ENCODE assay signal across 1 cellular context in the genomic region with DNA sequence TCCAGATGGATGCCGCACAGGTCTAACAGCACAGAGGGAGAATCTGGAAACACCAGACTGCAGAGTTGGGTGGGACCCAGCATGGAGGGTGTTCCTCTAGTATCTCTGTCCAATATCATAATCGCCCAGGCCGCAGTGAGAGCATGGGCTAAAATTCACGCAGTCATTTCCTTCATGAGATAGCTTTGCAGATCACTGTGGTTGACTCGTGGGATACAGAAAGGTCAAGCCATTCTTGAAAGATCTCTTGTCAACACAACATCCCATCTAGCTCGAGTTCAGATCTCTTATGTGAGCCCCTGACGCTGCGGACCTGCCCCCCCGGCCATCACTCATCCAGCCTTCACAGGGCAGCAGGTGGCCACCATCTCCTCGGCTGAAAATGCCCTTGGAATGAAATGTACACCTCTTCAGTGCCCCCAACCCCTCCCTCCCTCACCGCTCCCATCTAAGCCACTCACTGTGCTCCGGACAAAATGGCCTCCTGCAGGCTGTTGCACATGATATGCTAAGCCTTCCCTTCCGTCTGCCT.
TF ChIP-seq lines count a peak whose summit lies in the region.

No MANE protein-coding gene starts in this region.

TF ChIP-seq in H1, 55 proteins besides CTCF, POLR2A, EP300 and RAD21:
- TF ChIP-seq RFX5 (IDR thresholded peaks at IDR 0.05; ENCODE audit: borderline replicate concordance, low read depth, low read length), result no peak
- no peak for TF ChIP-seq CBX5 (IDR thresholded peaks at IDR 0.05; ENCODE audit: low read depth, low read length)
- TF ChIP-seq SIN3A (conservative IDR thresholded peaks at IDR 0.05 in 1 of 2, IDR thresholded peaks at IDR 0.05 in 1 of 2; ENCODE audit: low read depth in 1 of 2, low read length in 2 of 2), result no peak
- TF ChIP-seq RBBP5 (IDR thresholded peaks at IDR 0.05; ENCODE audit: borderline replicate concordance, low read depth, low read length), result no peak
- no peak for TF ChIP-seq JUND (IDR thresholded peaks at IDR 0.05; ENCODE audit: low read length)
- TF ChIP-seq SAP30 (IDR thresholded peaks at IDR 0.05; ENCODE audit: insufficient read depth, insufficient replicate concordance, low read length), result no peak
- TF ChIP-seq, protein P1, sequence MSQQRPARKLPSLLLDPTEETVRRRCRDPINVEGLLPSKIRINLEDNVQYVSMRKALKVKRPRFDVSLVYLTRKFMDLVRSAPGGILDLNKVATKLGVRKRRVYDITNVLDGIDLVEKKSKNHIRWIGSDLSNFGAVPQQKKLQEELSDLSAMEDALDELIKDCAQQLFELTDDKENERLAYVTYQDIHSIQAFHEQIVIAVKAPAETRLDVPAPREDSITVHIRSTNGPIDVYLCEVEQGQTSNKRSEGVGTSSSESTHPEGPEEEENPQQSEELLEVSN (IDR thresholded peaks at IDR 0.05), result no peak
- no peak for TF ChIP-seq SIRT6 (IDR thresholded peaks at IDR 0.05; ENCODE audit: low read length)
- TF ChIP-seq HDAC2 (IDR thresholded peaks at IDR 0.05; ENCODE audit: borderline replicate concordance in 1 of 2, low read depth in 2 of 2, low read length in 2 of 2), result no peak
- no peak for TF ChIP-seq RNF2 (IDR thresholded peaks at IDR 0.05; ENCODE audit: borderline replicate concordance, low read depth, low read length, missing control alignments, poor library complexity, severe bottlenecking)
- no peak for TF ChIP-seq TAF1 (IDR thresholded peaks at IDR 0.05; ENCODE audit: low read depth, low read length)
- no peak for TF ChIP-seq SP4 (IDR thresholded peaks at IDR 0.05; ENCODE audit: low read length)
- no peak for TF ChIP-seq HDAC6 (IDR thresholded peaks at IDR 0.05; ENCODE audit: low read depth, low read length)
- TF ChIP-seq, protein P2, sequence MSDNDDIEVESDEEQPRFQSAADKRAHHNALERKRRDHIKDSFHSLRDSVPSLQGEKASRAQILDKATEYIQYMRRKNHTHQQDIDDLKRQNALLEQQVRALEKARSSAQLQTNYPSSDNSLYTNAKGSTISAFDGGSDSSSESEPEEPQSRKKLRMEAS (IDR thresholded peaks at IDR 0.05), result no peak
- TF ChIP-seq CHD1 (IDR thresholded peaks at IDR 0.05; ENCODE audit: low read depth, low read length), result no peak
- TF ChIP-seq NRF1 (IDR thresholded peaks at IDR 0.05; ENCODE audit: low read depth, low read length), result no peak
- TF ChIP-seq SRF (IDR thresholded peaks at IDR 0.05; ENCODE audit: low read depth, low read length), result no peak
- no peak for TF ChIP-seq SP1 (IDR thresholded peaks at IDR 0.05; ENCODE audit: low read depth, low read length)
- no peak for TF ChIP-seq POLR2AphosphoS5 (IDR thresholded peaks at IDR 0.05; ENCODE audit: low read depth, low read length)
- TF ChIP-seq ZNF274 (IDR thresholded peaks at IDR 0.05; ENCODE audit: borderline replicate concordance, extremely low read depth, low read length), result no peak
